In the genomic region with DNA sequence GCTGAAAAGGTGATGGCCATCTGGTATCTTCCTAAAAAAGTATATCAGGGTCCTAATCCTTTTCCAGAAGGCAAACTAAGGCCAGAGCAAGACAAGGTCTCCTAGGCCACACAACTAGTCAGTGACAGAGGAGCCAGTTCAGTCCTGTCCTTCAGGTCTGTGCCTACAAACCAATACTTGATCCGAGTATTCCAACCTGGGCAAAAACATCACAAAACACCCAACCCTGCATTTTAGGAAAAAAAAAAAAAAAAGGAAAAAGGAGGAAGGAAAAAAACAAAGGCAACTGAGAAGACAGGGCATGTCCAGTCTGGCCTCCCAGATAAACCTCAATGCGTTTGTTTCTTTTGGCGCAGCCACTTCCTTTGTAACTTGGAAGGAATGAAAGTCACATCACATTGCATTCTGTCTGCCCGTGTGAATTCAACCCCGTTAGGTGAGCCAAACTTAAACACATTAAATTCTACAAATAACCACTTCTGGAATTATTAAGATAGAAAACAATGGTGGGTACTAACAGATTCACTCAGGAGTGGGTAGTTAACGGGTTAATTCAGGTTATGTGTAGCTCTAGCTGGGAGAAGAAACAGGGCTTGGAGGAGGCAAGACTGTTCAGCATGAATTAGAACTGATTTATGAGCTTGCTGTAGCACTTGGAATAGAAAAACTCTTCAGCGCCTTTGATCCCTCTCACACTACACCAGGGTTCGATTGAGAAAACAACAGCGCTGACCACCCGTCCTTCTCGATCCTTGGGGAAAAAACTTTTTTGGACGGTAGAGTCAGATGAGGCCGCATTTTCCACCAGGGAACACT, we compare ENCODE assay signal across 8 cellular contexts. TPM values are rescaled to one million over a fixed set of nuclear protein-coding genes. Genes with fewer than 3 reads are reported as not detected.
DNase-seq lines count a peak whose midpoint lies in the region; ATAC-seq, FAIRE-seq and TF ChIP-seq lines count a peak whose summit lies in the region.

No MANE protein-coding gene starts in this region.

- H3K4me3 ChIP-seq in GM12865 (ENCODE audit: low read depth, low read length) (peak overlapping the region; percentile 75), PC-9 (peak overlapping the region; percentile 53; the same call in 1 of the 2 replicates), endodermal cell (ENCODE audit: low read length) (peak overlapping the region; percentile 71), small intestine (ENCODE audit: low read depth in 1 of 2, low read length in 2 of 2) (no peak overlapping the region)

- peak; percentile 10 for ATAC-seq in HG02610 (IDR thresholded peaks at IDR 0.05; ENCODE audit: unreplicated experiment)

- TSS peak; percentile 41 for BruUV-seq in PC-9 (replicated peaks; lab: Mats Ljungman, UMichigan)

- peak overlapping the region; percentile 67 for H3K4me3 Mint-ChIP-seq in endodermal cell

- no peak overlapping the region for H3K27ac ChIP-seq in PC-9
- no peak overlapping the region for H3K27ac ChIP-seq in endodermal cell (ENCODE audit: low read depth, low read length)
- H3K27ac ChIP-seq in small intestine (ENCODE audit: low read depth in 1 of 2, low read length in 1 of 2) = no peak overlapping the region

- H2AFZ ChIP-seq in PC-9 = peak overlapping the region; percentile 76

- no peaks in the 10 kb centered on the region for H3K9me2 ChIP-seq in PC-9 (ENCODE audit: insufficient read depth)

- peak overlapping the region; percentile 90 for H3K27ac Mint-ChIP-seq in endodermal cell

- TF ChIP-seq CTCF in GM12865 (IDR thresholded peaks at IDR 0.05; ENCODE audit: insufficient read depth, low read depth, low read length, missing control alignments) (no peak), PC-9 (conservative IDR thresholded peaks at IDR 0.05) (no peak), endodermal cell (conservative IDR thresholded peaks at IDR 0.05) (no peak)

- no peaks in the 10 kb centered on the region for H3K79me2 ChIP-seq in PC-9 (ENCODE audit: low read depth)

- no peaks in the 10 kb centered on the region for H3K9me3 Mint-ChIP-seq in endodermal cell

- H3K9me3 ChIP-seq in PC-9 (ENCODE audit: insufficient read depth, low read depth) (no peaks in the 10 kb centered on the region), endodermal cell (ENCODE audit: control insufficient read depth, low read length) (no peaks in the 10 kb centered on the region), small intestine (ENCODE audit: control insufficient read depth, low read depth) (no peaks in the 10 kb centered on the region)

- FAIRE-seq in small intestine (lab: Jason Lieb, UNC) = no peak

- peaks cover 2% of the 10 kb centered on the region for H3K27me3 Mint-ChIP-seq in endodermal cell (ENCODE audit: insufficient read depth)

- H3K27me3 ChIP-seq in PC-9 (ENCODE audit: insufficient read depth, low read depth) (no peaks in the 10 kb centered on the region), endodermal cell (ENCODE audit: control insufficient read depth, insufficient read depth, low read length, poor library complexity, severe bottlenecking) (peaks cover 11% of the 10 kb centered on the region), small intestine (ENCODE audit: control insufficient read depth in 2 of 2, insufficient read depth in 2 of 2, low read length in 2 of 2) (peaks cover 0 to 4% of the 10 kb centered on the region in 2 donors)

- H3K9ac ChIP-seq in endodermal cell (ENCODE audit: extremely low read depth, low read length, poor library complexity, severe bottlenecking) = no peak overlapping the region

- H3F3A ChIP-seq in PC-9 (ENCODE audit: insufficient read depth, low read depth) = no peaks in the 10 kb centered on the region

- POLR2A ChIA-PET in PC-9 (lab: Charles Lee; ENCODE audit: unreplicated experiment) = interaction anchor here (0.8 kb wide), 1 partner anchor 18 kb away, joined by 3 read pairs; no protein-coding TSS in a partner anchor

- no peaks in the 10 kb centered on the region for H3K36me3 ChIP-seq in PC-9 (ENCODE audit: low read depth)
- no peaks in the 10 kb centered on the region for H3K36me3 ChIP-seq in endodermal cell (ENCODE audit: control insufficient read depth, insufficient read depth, low read length)
- H3K36me3 ChIP-seq in small intestine (ENCODE audit: control insufficient read depth in 2 of 2, insufficient read depth in 2 of 2, low read length in 2 of 2) = no peaks in the 10 kb centered on the region

- 59 to 68% methylated on average over 10 to 12 of the region's 13 CpGs for WGBS in endodermal cell (ENCODE audit: insufficient coverage in 1 of 2, insufficient read length in 1 of 2), 2 experiments
- WGBS in small intestine, 3 donors = 18 to 39% (median 35%) methylated on average over 13 of the region's 13 CpGs

- no peaks in the 10 kb centered on the region for H4K20me1 ChIP-seq in PC-9 (ENCODE audit: insufficient read depth)

- H3K4me1 Mint-ChIP-seq in endodermal cell = peaks cover 8% of the 10 kb centered on the region

- H3K36me3 Mint-ChIP-seq in endodermal cell (ENCODE audit: low read depth) = no peaks in the 10 kb centered on the region

- CTCF ChIA-PET in PC-9 (lab: Charles Lee) = interaction anchor here (0.5 kb wide), 1 partner anchor 41 kb away, joined by 4 read pairs; no protein-coding TSS in a partner anchor

- DNase-seq in GM12865 (ENCODE audit: low read depth) (peak; percentile 11), PC-9 (no peak), endodermal cell (no peak), myocyte (ENCODE audit: low read depth) (peak; percentile 50), small intestine (no peak), NCI-H1048 (lab: John Stamatoyannopoulos, UW) (no peak)
- DNase-seq in stimulated activated CD4-positive, alpha-beta T cell treated with anti-CD3 and anti-CD28 coated beads, Interleukin-2, amount 100 ng/mL, for 48 hours = no peak

- H3K4me2 ChIP-seq in PC-9 = peak overlapping the region; percentile 66

- intact Hi-C loops in PC-9 (cut with micrococcal nuclease; ENCODE audit: unreplicated experiment) = no loop called here

- H3K4me1 ChIP-seq in PC-9 (replicated peaks; ENCODE audit: insufficient read depth) (no peaks in the 10 kb centered on the region), endodermal cell (ENCODE audit: control insufficient read depth, insufficient read depth, low read length) (no peaks in the 10 kb centered on the region), small intestine (ENCODE audit: control insufficient read depth in 2 of 2, insufficient read depth in 1 of 2, low read depth in 1 of 2, low read length in 1 of 2) (no peaks in the 10 kb centered on the region)

RNA-seq across cellular contexts. Expression of a gene that starts 43.0 kb away (rescaled TPM):
- total RNA-seq in PC-9 (2021) (6.3 and 7.9 TPM in 2 replicates), endodermal cell (1 to 10 TPM; 8.0 to 9.3 TPM), myocyte (2.4 and 3.6 TPM in 2 replicates)
- 14.0 TPM for polyA plus RNA-seq in endodermal cell (2013, experiment 1 of 2)
- 11.4 TPM for polyA plus RNA-seq in endodermal cell (2013, experiment 2 of 2)
- polyA plus RNA-seq in myocyte (2012) = 7.2 TPM
- 1 to 10 TPM in 2 of 3 donors, under 1 TPM in 1; 0.45 to 6.7 (median 2.7) TPM for polyA plus RNA-seq in small intestine

RNA-seq across cellular contexts. Expression of a gene that starts 53.4 kb away (rescaled TPM):
- total RNA-seq in PC-9 (2021) = 48.8 and 57.2 TPM in 2 replicates
- total RNA-seq in endodermal cell = 10 to 100 TPM; 73.3 to 85.8 TPM
- polyA plus RNA-seq in endodermal cell (2013, experiment 1 of 2) = 61.4 TPM
- polyA plus RNA-seq in endodermal cell (2013, experiment 2 of 2) = 56.8 TPM
- total RNA-seq in myocyte = 38.1 and 43.7 TPM in 2 replicates
- polyA plus RNA-seq in myocyte (2012) = 31.1 TPM
- polyA plus RNA-seq in small intestine = 10 to 100 TPM; 39.6 to 46.5 (median 44.6) TPM

Comparison
In these comparisons a context has a peak if more than half of its experiments do, and no peak if none do; other contexts are left out.
1. DNase-seq: peak in GM12865 (single experiment) and myocyte (single experiment); none in PC-9 (0 of 2), endodermal cell (single experiment), small intestine (single experiment), NCI-H1048 (single experiment) and stimulated activated CD4-positive, alpha-beta T cell treated with anti-CD3 and anti-CD28 coated beads, Interleukin-2, amount 100 ng/mL, for 48 hours (0 of 2).
2. H3K4me3 ChIP-seq: peak in GM12865 (single experiment), PC-9 (single experiment) and endodermal cell (single experiment); none in small intestine (0 of 2).